Comparison of ENCODE assay signal across 7 cellular contexts in the genomic region with DNA sequence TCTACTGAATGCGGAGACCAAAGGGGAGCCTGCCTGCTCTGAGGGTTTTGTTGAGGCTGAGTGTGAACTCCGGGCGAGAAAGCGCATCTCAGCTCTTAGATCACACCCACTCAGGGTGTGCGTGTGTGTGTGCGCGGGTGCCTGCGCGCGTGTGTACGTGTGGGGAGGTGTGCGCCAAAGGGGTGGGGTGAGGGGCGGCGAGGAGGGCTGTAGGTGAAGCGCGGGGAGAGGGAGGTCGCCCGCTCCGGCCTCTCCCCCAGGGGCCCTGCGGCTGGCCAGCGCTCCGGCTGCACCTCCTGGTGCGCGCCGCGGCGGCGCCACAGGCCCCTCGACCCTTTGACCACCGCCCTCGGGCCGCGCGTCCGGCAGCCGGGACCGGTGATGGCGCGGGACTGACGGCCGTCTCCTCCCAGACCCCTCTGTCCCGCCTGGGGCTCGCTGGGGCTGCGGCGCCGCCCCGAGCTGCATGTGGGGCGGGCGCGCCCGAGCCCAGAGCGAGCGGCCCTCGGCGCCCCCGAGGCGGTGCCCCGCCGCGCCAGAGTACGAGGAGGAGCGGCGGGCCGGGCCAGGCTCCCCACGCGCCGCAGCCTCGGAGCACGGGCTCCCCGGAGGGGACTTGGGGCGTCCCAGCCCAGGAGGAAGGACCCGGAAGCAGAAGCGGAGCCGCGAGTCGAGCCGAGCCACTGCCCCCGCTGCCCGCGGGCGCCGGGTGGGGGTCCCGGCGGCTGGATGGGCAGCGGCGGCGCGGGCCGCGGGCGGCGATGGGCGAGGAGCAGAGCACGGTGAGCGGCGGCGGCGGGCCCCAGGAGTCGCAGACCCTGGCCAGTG. TPM values are rescaled to one million over a fixed set of nuclear protein-coding genes. Genes with fewer than 3 reads are reported as not detected.
DNase-seq lines count a peak whose midpoint lies in the region; FAIRE-seq and TF ChIP-seq lines count a peak whose summit lies in the region.

A gene with protein sequence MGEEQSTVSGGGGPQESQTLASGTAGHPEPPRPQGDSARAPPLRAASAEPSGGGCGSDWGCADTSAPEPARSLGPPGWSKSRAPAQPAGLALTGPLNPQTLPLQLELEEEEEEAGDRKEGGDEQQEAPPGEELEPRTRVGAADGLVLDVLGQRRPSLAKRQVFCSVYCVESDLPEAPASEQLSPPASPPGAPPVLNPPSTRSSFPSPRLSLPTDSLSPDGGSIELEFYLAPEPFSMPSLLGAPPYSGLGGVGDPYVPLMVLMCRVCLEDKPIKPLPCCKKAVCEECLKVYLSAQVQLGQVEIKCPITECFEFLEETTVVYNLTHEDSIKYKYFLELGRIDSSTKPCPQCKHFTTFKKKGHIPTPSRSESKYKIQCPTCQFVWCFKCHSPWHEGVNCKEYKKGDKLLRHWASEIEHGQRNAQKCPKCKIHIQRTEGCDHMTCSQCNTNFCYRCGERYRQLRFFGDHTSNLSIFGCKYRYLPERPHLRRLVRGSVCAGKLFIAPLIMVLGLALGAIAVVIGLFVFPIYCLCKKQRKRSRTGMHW (plus strand): TSS at position 654 of the 828 bp plus-strand sequence. CDS start 108 bp downstream, at position 762.

- H3K27me3 Mint-ChIP-seq in T-helper 2 cell treated with Interferon-gamma antibody and Interleukin-4, amounts not matched to agents 5 μg/mL and 100 μg/mL, for 36 hours (ENCODE audit: low read depth) = peaks cover 58% of the 10 kb centered on the region

- DNase-seq in GM12891 (ENCODE audit: insufficient read length, low spot score) = peak; percentile 10
- DNase-seq in HPDE6-E6E7 (ENCODE audit: extremely low spot score) = peak; percentile 38
- DNase-seq in T-helper 2 cell treated with Interferon-gamma antibody and Interleukin-4, amounts not matched to agents 5 μg/mL and 100 μg/mL, for 36 hours (ENCODE audit: low spot score) = peak; percentile 4
- DNase-seq in epidermal melanocyte (ENCODE audit: insufficient read length, low spot score) = peak; percentile 29
- DNase-seq in medulla oblongata (ENCODE audit: extremely low spot score) = peak; percentile 73
- DNase-seq in NCI-H1694 (lab: John Stamatoyannopoulos, UW) = no peak

- no peak for FAIRE-seq in GM12891 (lab: Jason Lieb, UNC)

- H3K4me3 Mint-ChIP-seq in T-helper 2 cell treated with Interferon-gamma antibody and Interleukin-4, amounts not matched to agents 5 μg/mL and 100 μg/mL, for 36 hours = peak within 1 kb of the TSS; percentile 78

- peaks cover 10% of the 10 kb centered on the region for H3K4me1 Mint-ChIP-seq in T-helper 2 cell treated with Interferon-gamma antibody and Interleukin-4, amounts not matched to agents 5 μg/mL and 100 μg/mL, for 36 hours (ENCODE audit: low read depth)

- no peak for TF ChIP-seq POLR2A in GM12891 (IDR thresholded peaks at IDR 0.05; ENCODE audit: low read depth, low read length)

- TF ChIP-seq CTCF in subcutaneous adipose tissue (IDR thresholded peaks at IDR 0.05; ENCODE audit: low read depth) = no peak

- no peaks in the 10 kb centered on the region for H3K36me3 Mint-ChIP-seq in T-helper 2 cell treated with Interferon-gamma antibody and Interleukin-4, amounts not matched to agents 5 μg/mL and 100 μg/mL, for 36 hours (ENCODE audit: low read depth)

- H3K9me3 Mint-ChIP-seq in T-helper 2 cell treated with Interferon-gamma antibody and Interleukin-4, amounts not matched to agents 5 μg/mL and 100 μg/mL, for 36 hours = no peaks in the 10 kb centered on the region

- H3K27ac Mint-ChIP-seq in T-helper 2 cell treated with Interferon-gamma antibody and Interleukin-4, amounts not matched to agents 5 μg/mL and 100 μg/mL, for 36 hours = no peak within 1 kb of the TSS

TF ChIP-seq in GM12891, 5 proteins besides CTCF, POLR2A, EP300 and RAD21:
- TF ChIP-seq TAF1 (IDR thresholded peaks at IDR 0.05; ENCODE audit: low read depth, low read length) (no peak), POLR2AphosphoS5 (IDR thresholded peaks at IDR 0.05; ENCODE audit: low read depth, low read length) (no peak), POU2F2 (IDR thresholded peaks at IDR 0.05; ENCODE audit: low read depth, low read length) (no peak), SPI1 (IDR thresholded peaks at IDR 0.05; ENCODE audit: low read depth, low read length) (no peak), PAX5 (IDR thresholded peaks at IDR 0.05; ENCODE audit: insufficient read depth, low read length, severe bottlenecking) (no peak)

RNA-seq across cellular contexts. Expression of the gene that starts here (rescaled TPM):
- not detected for polyA plus RNA-seq in GM12891 (2012; ENCODE audit: low read depth, missing spikeins)
- 10 to 100 TPM; 41.8 to 69.5 (median 47.2) TPM for total RNA-seq in subcutaneous adipose tissue
